1 cellular context compared by ENCODE assay signal in the genomic region with DNA sequence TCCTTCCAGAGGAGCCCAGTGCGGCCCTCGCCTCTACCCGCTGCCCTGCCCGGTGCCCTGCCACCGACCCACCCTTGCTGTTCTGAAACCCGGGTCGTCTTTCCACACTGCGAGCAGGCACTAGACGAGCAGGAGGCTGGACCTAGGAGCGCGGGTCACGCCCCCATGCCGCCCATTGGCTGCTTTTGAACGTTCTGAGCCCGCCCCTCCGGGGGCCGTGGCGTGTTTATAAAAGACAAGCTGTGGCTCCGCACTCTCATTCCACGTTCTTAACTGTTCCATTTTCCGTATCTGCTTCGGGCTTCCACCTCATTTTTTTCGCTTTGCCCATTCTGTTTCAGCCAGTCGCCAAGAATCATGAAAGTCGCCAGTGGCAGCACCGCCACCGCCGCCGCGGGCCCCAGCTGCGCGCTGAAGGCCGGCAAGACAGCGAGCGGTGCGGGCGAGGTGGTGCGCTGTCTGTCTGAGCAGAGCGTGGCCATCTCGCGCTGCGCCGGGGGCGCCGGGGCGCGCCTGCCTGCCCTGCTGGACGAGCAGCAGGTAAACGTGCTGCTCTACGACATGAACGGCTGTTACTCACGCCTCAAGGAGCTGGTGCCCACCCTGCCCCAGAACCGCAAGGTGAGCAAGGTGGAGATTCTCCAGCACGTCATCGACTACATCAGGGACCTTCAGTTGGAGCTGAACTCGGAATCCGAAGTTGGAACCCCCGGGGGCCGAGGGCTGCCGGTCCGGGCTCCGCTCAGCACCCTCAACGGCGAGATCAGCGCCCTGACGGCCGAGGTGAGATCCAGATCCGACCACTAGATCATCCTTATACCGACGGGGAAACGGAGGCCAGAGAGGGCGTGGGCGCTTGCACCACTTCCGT.
TF ChIP-seq lines count a peak whose summit lies in the region.

A gene with protein sequence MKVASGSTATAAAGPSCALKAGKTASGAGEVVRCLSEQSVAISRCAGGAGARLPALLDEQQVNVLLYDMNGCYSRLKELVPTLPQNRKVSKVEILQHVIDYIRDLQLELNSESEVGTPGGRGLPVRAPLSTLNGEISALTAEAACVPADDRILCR (plus strand): TSS at position 259 of the 871 bp plus-strand sequence. CDS start 99 bp downstream, at position 358.

TF ChIP-seq in HepG2, 621 proteins besides CTCF, POLR2A, EP300 and RAD21 (continued from another document):
- TF ChIP-seq, protein P1, sequence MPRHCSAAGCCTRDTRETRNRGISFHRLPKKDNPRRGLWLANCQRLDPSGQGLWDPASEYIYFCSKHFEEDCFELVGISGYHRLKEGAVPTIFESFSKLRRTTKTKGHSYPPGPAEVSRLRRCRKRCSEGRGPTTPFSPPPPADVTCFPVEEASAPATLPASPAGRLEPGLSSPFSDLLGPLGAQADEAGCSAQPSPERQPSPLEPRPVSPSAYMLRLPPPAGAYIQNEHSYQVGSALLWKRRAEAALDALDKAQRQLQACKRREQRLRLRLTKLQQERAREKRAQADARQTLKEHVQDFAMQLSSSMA (CRISPR knock-in tag; IDR thresholded peaks at IDR 0.05): peak; percentile 64; the same call in 1 of the 2 replicates
- TF ChIP-seq ZFP36L2 (CRISPR knock-in tag; IDR thresholded peaks at IDR 0.05) (peak; percentile 86; the same call in 1 of the 2 replicates), YEATS2 (CRISPR knock-in tag; IDR thresholded peaks at IDR 0.05; ENCODE audit: borderline replicate concordance) (peak; percentile 68; the same call in 1 of the 2 replicates), HNF4A (CRISPR knock-in tag; IDR thresholded peaks at IDR 0.05) (peak; percentile 47), ATF7-NPFF (CRISPR knock-in tag; IDR thresholded peaks at IDR 0.05; ENCODE audit: low read depth) (peak; percentile 93), LCORL (IDR thresholded peaks at IDR 0.05) (no peak), LCORL (CRISPR knock-in tag; IDR thresholded peaks at IDR 0.05) (peak; percentile 74), MED1 (CRISPR knock-in tag; IDR thresholded peaks at IDR 0.05) (peak; percentile 98), ZNF496 (CRISPR knock-in tag; IDR thresholded peaks at IDR 0.05; ENCODE audit: insufficient replicate concordance) (no peak), THYN1 (CRISPR knock-in tag; IDR thresholded peaks at IDR 0.05; ENCODE audit: borderline replicate concordance, low read depth) (peak; percentile 99), DNMT1 (CRISPR knock-in tag; IDR thresholded peaks at IDR 0.05) (peak; percentile 92), ZFAT (CRISPR knock-in tag; conservative IDR thresholded peaks at IDR 0.05) (0 out of 2 replicates have a peak, but pooled peaks have one; percentile 18), PLRG1 (conservative IDR thresholded peaks at IDR 0.05) (no peak), ZBTB38 (CRISPR knock-in tag; IDR thresholded peaks at IDR 0.05) (peak; percentile 93), ZNF274 (CRISPR knock-in tag; IDR thresholded peaks at IDR 0.05) (peak; percentile 79; the same call in 1 of the 2 replicates), UBTF (CRISPR knock-in tag; IDR thresholded peaks at IDR 0.05) (peak; percentile 96), SRSF4 (IDR thresholded peaks at IDR 0.05; ENCODE audit: low read depth, low read length, poor library complexity, severe bottlenecking) (peak; percentile 99), AFF4 (CRISPR knock-in tag; IDR thresholded peaks at IDR 0.05) (peak; percentile 100), GFI1 (CRISPR knock-in tag; IDR thresholded peaks at IDR 0.05; ENCODE audit: borderline replicate concordance) (peak; percentile 88), GATAD2A (CRISPR knock-in tag; IDR thresholded peaks at IDR 0.05) (peak; percentile 59), ZNF782 (CRISPR knock-in tag; IDR thresholded peaks at IDR 0.05; ENCODE audit: borderline replicate concordance) (peak; percentile 96)
- TF ChIP-seq, protein P2, sequence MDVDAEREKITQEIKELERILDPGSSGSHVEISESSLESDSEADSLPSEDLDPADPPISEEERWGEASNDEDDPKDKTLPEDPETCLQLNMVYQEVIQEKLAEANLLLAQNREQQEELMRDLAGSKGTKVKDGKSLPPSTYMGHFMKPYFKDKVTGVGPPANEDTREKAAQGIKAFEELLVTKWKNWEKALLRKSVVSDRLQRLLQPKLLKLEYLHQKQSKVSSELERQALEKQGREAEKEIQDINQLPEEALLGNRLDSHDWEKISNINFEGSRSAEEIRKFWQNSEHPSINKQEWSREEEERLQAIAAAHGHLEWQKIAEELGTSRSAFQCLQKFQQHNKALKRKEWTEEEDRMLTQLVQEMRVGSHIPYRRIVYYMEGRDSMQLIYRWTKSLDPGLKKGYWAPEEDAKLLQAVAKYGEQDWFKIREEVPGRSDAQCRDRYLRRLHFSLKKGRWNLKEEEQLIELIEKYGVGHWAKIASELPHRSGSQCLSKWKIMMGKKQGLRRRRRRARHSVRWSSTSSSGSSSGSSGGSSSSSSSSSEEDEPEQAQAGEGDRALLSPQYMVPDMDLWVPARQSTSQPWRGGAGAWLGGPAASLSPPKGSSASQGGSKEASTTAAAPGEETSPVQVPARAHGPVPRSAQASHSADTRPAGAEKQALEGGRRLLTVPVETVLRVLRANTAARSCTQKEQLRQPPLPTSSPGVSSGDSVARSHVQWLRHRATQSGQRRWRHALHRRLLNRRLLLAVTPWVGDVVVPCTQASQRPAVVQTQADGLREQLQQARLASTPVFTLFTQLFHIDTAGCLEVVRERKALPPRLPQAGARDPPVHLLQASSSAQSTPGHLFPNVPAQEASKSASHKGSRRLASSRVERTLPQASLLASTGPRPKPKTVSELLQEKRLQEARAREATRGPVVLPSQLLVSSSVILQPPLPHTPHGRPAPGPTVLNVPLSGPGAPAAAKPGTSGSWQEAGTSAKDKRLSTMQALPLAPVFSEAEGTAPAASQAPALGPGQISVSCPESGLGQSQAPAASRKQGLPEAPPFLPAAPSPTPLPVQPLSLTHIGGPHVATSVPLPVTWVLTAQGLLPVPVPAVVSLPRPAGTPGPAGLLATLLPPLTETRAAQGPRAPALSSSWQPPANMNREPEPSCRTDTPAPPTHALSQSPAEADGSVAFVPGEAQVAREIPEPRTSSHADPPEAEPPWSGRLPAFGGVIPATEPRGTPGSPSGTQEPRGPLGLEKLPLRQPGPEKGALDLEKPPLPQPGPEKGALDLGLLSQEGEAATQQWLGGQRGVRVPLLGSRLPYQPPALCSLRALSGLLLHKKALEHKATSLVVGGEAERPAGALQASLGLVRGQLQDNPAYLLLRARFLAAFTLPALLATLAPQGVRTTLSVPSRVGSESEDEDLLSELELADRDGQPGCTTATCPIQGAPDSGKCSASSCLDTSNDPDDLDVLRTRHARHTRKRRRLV (CRISPR knock-in tag; IDR thresholded peaks at IDR 0.05): peak; percentile 66
- TF ChIP-seq, protein P3, sequence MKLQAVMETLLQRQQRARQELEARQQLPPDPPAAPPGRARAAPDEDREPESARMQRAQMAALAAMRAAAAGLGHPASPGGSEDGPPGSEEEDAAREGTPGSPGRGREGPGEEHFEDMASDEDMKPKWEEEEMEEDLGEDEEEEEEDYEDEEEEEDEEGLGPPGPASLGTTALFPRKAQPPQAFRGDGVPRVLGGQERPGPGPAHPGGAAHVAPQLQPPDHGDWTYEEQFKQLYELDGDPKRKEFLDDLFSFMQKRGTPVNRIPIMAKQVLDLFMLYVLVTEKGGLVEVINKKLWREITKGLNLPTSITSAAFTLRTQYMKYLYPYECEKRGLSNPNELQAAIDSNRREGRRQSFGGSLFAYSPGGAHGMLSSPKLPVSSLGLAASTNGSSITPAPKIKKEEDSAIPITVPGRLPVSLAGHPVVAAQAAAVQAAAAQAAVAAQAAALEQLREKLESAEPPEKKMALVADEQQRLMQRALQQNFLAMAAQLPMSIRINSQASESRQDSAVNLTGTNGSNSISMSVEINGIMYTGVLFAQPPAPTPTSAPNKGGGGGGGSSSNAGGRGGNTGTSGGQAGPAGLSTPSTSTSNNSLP (IDR thresholded peaks at IDR 0.05; ENCODE audit: low read depth, low read length): no peak; the same call in 1 of the 2 replicates
